Comparison of ENCODE assay signal across 22 cellular contexts in the genomic region with DNA sequence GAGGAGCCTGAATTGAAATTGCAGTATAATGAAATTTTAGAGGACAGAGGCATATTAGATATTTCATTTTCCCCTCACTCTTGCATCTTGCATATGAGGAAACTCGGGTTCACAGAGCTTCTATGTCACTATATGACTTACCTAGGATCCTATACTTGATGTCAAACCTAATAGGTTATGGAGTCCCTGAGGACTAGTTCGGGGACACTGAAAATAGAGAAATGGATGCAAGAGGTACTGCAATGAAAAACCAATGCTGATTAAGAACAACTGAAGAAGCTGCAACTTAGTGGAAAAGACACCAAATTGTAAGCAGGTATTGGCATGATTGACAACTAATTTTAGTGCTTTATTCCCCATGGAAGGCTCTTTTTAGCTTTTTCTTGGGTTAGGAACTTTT.
DNase-seq lines count a peak whose midpoint lies in the region; ATAC-seq and TF ChIP-seq lines count a peak whose summit lies in the region.
"Had no signal": no experiment of that assay in that cellular context is flagged by ENCODE, and none has a peak within 500 bp of the region (broad histone marks: within the 10 kb centered on the region; RNA-seq: fewer than 3 reads in every experiment).

No MANE protein-coding gene starts in this region.

- peaks cover 11% of the 10 kb centered on the region for H3K27me3 Mint-ChIP-seq in GM23338 (ENCODE audit: insufficient read depth, low read depth, poor library complexity)
- H3K27me3 Mint-ChIP-seq in WTC11 (ENCODE audit: low read depth): no peaks in the 10 kb centered on the region
- no peaks in the 10 kb centered on the region for H3K27me3 Mint-ChIP-seq in mesothelial cell of epicardium (ENCODE audit: low read depth)
- H3K27me3 Mint-ChIP-seq: activated naive CD4-positive, alpha-beta T cell treated with anti-CD3 and anti-CD28 coated beads, Interleukin-2, amount 10 ng/mL, durations not matched to agents 7 days and 5 days; CD4-positive, alpha-beta memory T cell; dendritic cell treated with granulocyte-macrophage colony-stimulating factor and Interleukin-4, amounts not matched to agents 40 ng/mL and 50 ng/mL, for 4 days had no signal

- H3K4me1 Mint-ChIP-seq in GM23338 (peaks cover 55% of the 10 kb centered on the region), WTC11 (peaks cover 74% of the 10 kb centered on the region), mesothelial cell of epicardium (peaks cover 50% of the 10 kb centered on the region)
- H3K4me1 Mint-ChIP-seq: activated naive CD4-positive, alpha-beta T cell treated with anti-CD3 and anti-CD28 coated beads, Interleukin-2, amount 10 ng/mL, durations not matched to agents 7 days and 5 days; CD4-positive, alpha-beta memory T cell had no signal

- H3K27ac Mint-ChIP-seq in GM23338 (peak overlapping the region; percentile 94), WTC11 (peak overlapping the region; percentile 95), mesothelial cell of epicardium (peak overlapping the region; percentile 78)
- H3K27ac Mint-ChIP-seq: activated naive CD4-positive, alpha-beta T cell treated with anti-CD3 and anti-CD28 coated beads, Interleukin-2, amount 10 ng/mL, durations not matched to agents 7 days and 5 days; activated T-cell treated with anti-CD3 and anti-CD28 coated beads, Interleukin-2, amount 50 U/mL, for 72 hours; CD4-positive, alpha-beta memory T cell; dendritic cell treated with granulocyte-macrophage colony-stimulating factor and Interleukin-4, amounts not matched to agents 40 ng/mL and 50 ng/mL, for 4 days; HFFc6 had no signal

- H3K4me1 ChIP-seq in GM23338 (ENCODE audit: insufficient read depth): peaks cover 30% of the 10 kb centered on the region

- no peaks in the 10 kb centered on the region for H3K9me2 ChIP-seq in GM23338 (ENCODE audit: insufficient read depth)

- H3K4me3 ChIP-seq in GM23338: no peak overlapping the region
- H3K4me3 ChIP-seq: lower lobe of right lung, skin epidermis, suprapubic skin, vagina had no signal

- CTCF ChIA-PET in WTC11 (lab: Charles Lee): interaction anchor here (0.8 kb wide), 1 partner anchor 25 kb away, joined by 3 read pairs; no protein-coding TSS in a partner anchor

- POLR2A ChIA-PET in WTC11 (lab: Charles Lee): no interaction called here

- H3K27ac ChIP-seq in 22Rv1: peak overlapping the region; percentile 71
- H3K27ac ChIP-seq in GM23338 (ENCODE audit: low read depth): peak overlapping the region; percentile 75
- H3K27ac ChIP-seq: lower lobe of right lung, suprapubic skin, vagina had no signal

- H3K4me3 Mint-ChIP-seq in GM23338 (no peak overlapping the region), WTC11 (peak overlapping the region; percentile 24; the same call in 1 of the 2 replicates), mesothelial cell of epicardium (no peak overlapping the region)
- H3K4me3 Mint-ChIP-seq: activated naive CD4-positive, alpha-beta T cell treated with anti-CD3 and anti-CD28 coated beads, Interleukin-2, amount 10 ng/mL, durations not matched to agents 7 days and 5 days; activated T-cell treated with anti-CD3 and anti-CD28 coated beads, Interleukin-2, amount 50 U/mL, for 72 hours; CD4-positive, alpha-beta memory T cell; dendritic cell treated with granulocyte-macrophage colony-stimulating factor and Interleukin-4, amounts not matched to agents 40 ng/mL and 50 ng/mL, for 4 days; HFFc6; neural crest cell had no signal

- H3K36me3 Mint-ChIP-seq in GM23338 (ENCODE audit: low read depth) (no peaks in the 10 kb centered on the region), WTC11 (no peaks in the 10 kb centered on the region), mesothelial cell of epicardium (no peaks in the 10 kb centered on the region)
- H3K36me3 Mint-ChIP-seq: activated naive CD4-positive, alpha-beta T cell treated with anti-CD3 and anti-CD28 coated beads, Interleukin-2, amount 10 ng/mL, durations not matched to agents 7 days and 5 days; CD4-positive, alpha-beta memory T cell had no signal

- no peaks in the 10 kb centered on the region for H3K36me3 ChIP-seq in GM23338 (ENCODE audit: insufficient read depth)
- H3K36me3 ChIP-seq: lower lobe of right lung, suprapubic skin, vagina had no signal

- ATAC-seq in GM23338 (no peak), WTC11 (peak; percentile 8; the same call in 1 of the 2 replicates)
- ATAC-seq: activated T-cell treated with anti-CD3 and anti-CD28 coated beads, Interleukin-2, amount 50 U/mL, for 72 hours had no signal

- DNase-seq in GM23338 (ENCODE audit: low spot score) (no peak), WTC11 (ENCODE audit: low spot score) (no peak), mesothelial cell of epicardium (ENCODE audit: low spot score in 2 of 2, unreplicated experiment in 2 of 2) (no peak), NCI-H1694 (lab: John Stamatoyannopoulos, UW) (no peak), A172 (ENCODE audit: low spot score) (no peak), GM13976 (ENCODE audit: low spot score) (no peak)
- DNase-seq: activated CD4-positive, alpha-beta T cell treated with anti-CD3 and anti-CD28 coated beads for 4 hours; activated naive CD4-positive, alpha-beta T cell treated with anti-CD3 and anti-CD28 coated beads, Interleukin-2, amount 10 ng/mL, durations not matched to agents 7 days and 5 days; activated T-cell treated with anti-CD3 and anti-CD28 coated beads, Interleukin-2, amount 50 U/mL, for 72 hours; CD4-positive, alpha-beta memory T cell; GF-D8; HFFc6; Karpas-422; lower lobe of right lung; stimulated activated CD4-positive, alpha-beta T cell treated with anti-CD3 and anti-CD28 coated beads, Interleukin-1b, Interleukin-23, amount 100 ng/mL, for 48 hours; T-helper 1 cell had no signal

- no peaks in the 10 kb centered on the region for H3F3A ChIP-seq in GM23338 (replicated peaks; ENCODE audit: low read depth)

- H3K27me3 ChIP-seq in GM23338 (ENCODE audit: insufficient read depth): no peaks in the 10 kb centered on the region
- H3K27me3 ChIP-seq: suprapubic skin, vagina had no signal

- peak overlapping the region; percentile 25 for H3K4me2 ChIP-seq in GM23338

- H4K20me1 ChIP-seq in GM23338 (replicated peaks; ENCODE audit: insufficient read depth): no peaks in the 10 kb centered on the region

- no peak for TF ChIP-seq CTCF in 22Rv1 (IDR thresholded peaks at IDR 0.05)
- no peak for TF ChIP-seq CTCF in GM23338 (conservative IDR thresholded peaks at IDR 0.05; ENCODE audit: low read depth in 2 of 2)
- no peak for TF ChIP-seq CTCF in WTC11 (IDR thresholded peaks at IDR 0.05)
- no peak for TF ChIP-seq CTCF in mesothelial cell of epicardium (IDR thresholded peaks at IDR 0.05; ENCODE audit: unreplicated experiment)
- no peak for TF ChIP-seq CTCF in GM13976 (IDR thresholded peaks at IDR 0.05; ENCODE audit: borderline replicate concordance, control extremely low read depth, extremely low read depth, insufficient read depth, missing control alignments)

- peak overlapping the region; percentile 9; the same call in 1 of the 2 replicates for H2AFZ ChIP-seq in GM23338

- H3K9me3 Mint-ChIP-seq in GM23338 (no peaks in the 10 kb centered on the region), WTC11 (peaks cover 4% of the 10 kb centered on the region), mesothelial cell of epicardium (no peaks in the 10 kb centered on the region)
- H3K9me3 Mint-ChIP-seq: activated naive CD4-positive, alpha-beta T cell treated with anti-CD3 and anti-CD28 coated beads, Interleukin-2, amount 10 ng/mL, durations not matched to agents 7 days and 5 days; activated T-cell treated with anti-CD3 and anti-CD28 coated beads, Interleukin-2, amount 50 U/mL, for 72 hours; HFFc6; neural crest cell had no signal

- no peaks in the 10 kb centered on the region for H3K79me2 ChIP-seq in GM23338 (replicated peaks; ENCODE audit: insufficient read depth)

- in situ Hi-C loops in GM13976 (cut with MboI; ENCODE audit: low sequenced_read_pairs, unreplicated experiment): no loop called here

TF ChIP-seq in GM23338, 12 proteins besides CTCF, POLR2A, EP300 and RAD21 (continues in another document):
- TF ChIP-seq EZH2 (IDR thresholded peaks at IDR 0.05; ENCODE audit: low read depth, unreplicated experiment) (no peak), NANOG (IDR thresholded peaks at IDR 0.05; ENCODE audit: borderline replicate concordance) (no peak), EZH2phosphoT487 (IDR thresholded peaks at IDR 0.05; ENCODE audit: unreplicated experiment) (no peak)

TF ChIP-seq in WTC11, 78 proteins besides CTCF, POLR2A, EP300 and RAD21:
- TF ChIP-seq ZNF219 (CRISPR knock-in tag; IDR thresholded peaks at IDR 0.05; ENCODE audit: borderline replicate concordance) (no peak), SMAD4 (CRISPR knock-in tag; IDR thresholded peaks at IDR 0.05) (no peak), FOXK1 (CRISPR knock-in tag; IDR thresholded peaks at IDR 0.05) (no peak)
